ENCODE assay signal across 10 cellular contexts in the genomic region with DNA sequence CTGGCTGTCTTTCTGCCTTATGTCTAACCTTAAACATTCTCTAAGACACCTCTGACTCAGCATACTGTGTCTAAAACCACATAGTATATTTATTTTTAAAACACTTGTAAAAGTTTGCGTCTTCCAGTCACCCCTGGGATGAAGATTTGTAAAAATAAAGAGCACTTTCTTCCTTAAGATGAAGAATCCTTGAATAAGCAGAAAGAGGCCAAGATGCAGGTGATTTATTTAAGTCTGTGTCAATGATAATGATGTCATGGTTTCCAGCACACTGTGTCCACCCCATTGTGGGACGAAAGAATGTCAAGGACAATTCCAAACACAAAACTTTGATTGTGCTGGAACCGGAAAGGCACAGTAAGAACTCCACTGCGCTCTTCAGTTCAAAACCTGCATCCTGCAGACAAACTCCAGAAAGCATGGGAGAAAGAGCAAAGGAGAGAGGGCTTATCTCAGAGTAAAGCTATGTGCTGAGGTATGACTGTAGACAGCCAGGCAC.
DNase-seq lines count a peak whose midpoint lies in the region; TF ChIP-seq lines count a peak whose summit lies in the region.
"Had no signal": no experiment of that assay in that cellular context is flagged by ENCODE, and none has a peak within 500 bp of the region (broad histone marks: within the 10 kb centered on the region; RNA-seq: fewer than 3 reads in every experiment).

No MANE protein-coding gene starts in this region.

- no peak overlapping the region for H3K4me3 ChIP-seq in ACC112 (ENCODE audit: low read depth, low read length)
- H3K4me3 ChIP-seq in SJSA1: no peak overlapping the region
- H3K4me3 ChIP-seq in fibroblast of the aortic adventitia (ENCODE audit: low read depth, low read length): no peak overlapping the region

- no peaks in the 10 kb centered on the region for H3K27me3 Mint-ChIP-seq in nephron progenitor cell (ENCODE audit: low read depth, poor library complexity)

- H3K79me2 ChIP-seq in ACC112 (ENCODE audit: control insufficient read depth, insufficient read depth, low read length, unreplicated experiment): peaks cover 24% of the 10 kb centered on the region

- intact Hi-C loops in head of caudate nucleus (cut with DNase I): loop anchor here (5.0 kb wide), 1 partner anchor 90 kb away; no protein-coding TSS in a partner anchor

- H3K4me1 ChIP-seq in ACC112 (ENCODE audit: control insufficient read depth, insufficient read depth, low read length, unreplicated experiment): peaks cover 16% of the 10 kb centered on the region
- H3K4me1 ChIP-seq in SJSA1 (replicated peaks): peaks cover 44% of the 10 kb centered on the region

- H2AFZ ChIP-seq in ACC112 (ENCODE audit: low read length, unreplicated experiment): no peak overlapping the region

- H3K27ac ChIP-seq in ACC112 (ENCODE audit: low read depth, low read length) (peak overlapping the region; percentile 61), SJSA1 (peak overlapping the region; percentile 58)
- H3K27ac ChIP-seq: C4-2B had no signal

- TF ChIP-seq CTCF in fibroblast of the aortic adventitia (IDR thresholded peaks at IDR 0.05; ENCODE audit: insufficient read depth, low read length) (no peak), nephron progenitor cell (IDR thresholded peaks at IDR 0.05) (no peak)

- peaks cover 47% of the 10 kb centered on the region for H3K36me3 Mint-ChIP-seq in nephron progenitor cell (ENCODE audit: low read depth)

- H3K4me3 Mint-ChIP-seq in nephron progenitor cell: no peak overlapping the region

- H3K9me3 ChIP-seq in SJSA1 (replicated peaks): no peaks in the 10 kb centered on the region

- H3K27ac Mint-ChIP-seq in nephron progenitor cell: peak overlapping the region; percentile 84

- peaks cover 18% of the 10 kb centered on the region for H3K4me1 Mint-ChIP-seq in nephron progenitor cell

- H3K36me3 ChIP-seq in ACC112 (ENCODE audit: insufficient read depth, low read length) (peaks cover 39% of the 10 kb centered on the region), SJSA1 (peaks cover 23% of the 10 kb centered on the region)

- H3K27me3 ChIP-seq in ACC112 (ENCODE audit: insufficient read depth, low read length) (no peaks in the 10 kb centered on the region), SJSA1 (replicated peaks) (no peaks in the 10 kb centered on the region)

- H3K9me3 Mint-ChIP-seq in nephron progenitor cell: no peaks in the 10 kb centered on the region

- DNase-seq in SJSA1 (ENCODE audit: low read depth in 1 of 2, low spot score in 2 of 2) (peak; percentile 77 to 92), fibroblast of the aortic adventitia (ENCODE audit: low read depth) (peak; percentile 63), nephron progenitor cell (no peak), T-helper 2 cell (no peak), NCI-H774 (lab: John Stamatoyannopoulos, UW) (no peak), head of caudate nucleus (no peak), cerebellum (ENCODE audit: low spot score) (no peak)
- DNase-seq: NCI-H2029 had no signal

Comparison
In these comparisons a context has a peak if more than half of its experiments do, and no peak if none do; other contexts are left out.
1. DNase-seq: peak in SJSA1 (2 of 2) and fibroblast of the aortic adventitia (single experiment); none in nephron progenitor cell (single experiment), T-helper 2 cell (0 of 5), NCI-H774 (single experiment), head of caudate nucleus (0 of 42) and cerebellum (single experiment).